In genomic region chr18:49021433-49022129, GRCh38 we compare ENCODE assay signal across 9 cellular contexts.
DNase-seq lines count a peak whose midpoint lies in the region; ATAC-seq, FAIRE-seq and TF ChIP-seq lines count a peak whose summit lies in the region.
"Had no signal": no experiment of that assay in that cellular context is flagged by ENCODE, and none has a peak within 500 bp of the region (broad histone marks: within the 10 kb centered on the region; RNA-seq: fewer than 3 reads in every experiment).

No MANE protein-coding gene starts in this region.

- FAIRE-seq in kidney (lab: Jason Lieb, UNC), result no peak
- FAIRE-seq: endometrium had no signal

- H3K4me3 Mint-ChIP-seq in nephron progenitor cell, result no peak overlapping the region

- H3K9ac ChIP-seq in kidney (ENCODE audit: low read length in 2 of 2), result no peak overlapping the region

- no peaks in the 10 kb centered on the region for H3K9me3 ChIP-seq in kidney (ENCODE audit: control insufficient read depth in 1 of 2, low read length in 2 of 2)

- H3K36me3 Mint-ChIP-seq in nephron progenitor cell (ENCODE audit: low read depth), result no peaks in the 10 kb centered on the region

- peaks cover 0 to 5% of the 10 kb centered on the region in 2 donors for H3K4me1 ChIP-seq in kidney (ENCODE audit: control insufficient read depth in 1 of 2, insufficient read depth in 1 of 2, low read depth in 1 of 2, low read length in 2 of 2)

- no peaks in the 10 kb centered on the region for H3K36me3 ChIP-seq in kidney (ENCODE audit: control insufficient read depth in 1 of 2, insufficient read depth in 2 of 2, low read length in 2 of 2)

- DNase-seq in AML-193 (lab: John Stamatoyannopoulos, UW), result peak; percentile 23 to 44
- DNase-seq in OCI-M1 (lab: John Stamatoyannopoulos, UW), result peak; percentile 53
- DNase-seq in astrocyte of the hippocampus (ENCODE audit: low read depth, low spot score), result peak; percentile 59
- peak; percentile 94 for DNase-seq in kidney
- DNase-seq in stimulated activated CD8-positive, alpha-beta memory T cell treated with anti-CD3 and anti-CD28 coated beads, Interleukin-2, amount 100 ng/mL, for 48 hours (ENCODE audit: low read depth in 2 of 2), result peak; percentile 38 to 54
- DNase-seq in nephron progenitor cell, result no peak

- H3K27ac Mint-ChIP-seq in nephron progenitor cell, result no peak overlapping the region

- peak overlapping the region; percentile 33 to 57 for H3K27ac ChIP-seq in kidney (ENCODE audit: low read depth in 2 of 2, low read length in 2 of 2)

- TF ChIP-seq CTCF in kidney (IDR thresholded peaks at IDR 0.05; ENCODE audit: borderline replicate concordance, extremely low read depth, insufficient read depth) (peak; percentile 50), nephron progenitor cell (IDR thresholded peaks at IDR 0.05) (no peak)

- no peak overlapping the region for H3K4me3 ChIP-seq in kidney (ENCODE audit: low read length in 2 of 2)

- H3K4me1 Mint-ChIP-seq in nephron progenitor cell, result peaks cover 27% of the 10 kb centered on the region

- intact Hi-C loops in kidney (cut with DNase I), result no loop called here

- ATAC-seq in GM21529 (IDR thresholded peaks at IDR 0.05; ENCODE audit: unreplicated experiment) (peak; percentile 45), GM18870 (IDR thresholded peaks at IDR 0.05; ENCODE audit: unreplicated experiment) (no peak)

- no peaks in the 10 kb centered on the region for H3K9me3 Mint-ChIP-seq in nephron progenitor cell

- peaks cover 4% of the 10 kb centered on the region for H3K27me3 Mint-ChIP-seq in nephron progenitor cell (ENCODE audit: low read depth, poor library complexity)
